Comparison of ENCODE assay signal across 20 cellular contexts in genomic region chr20:18662279-18662678, GRCh38.
DNase-seq lines count a peak whose midpoint lies in the region; ATAC-seq and TF ChIP-seq lines count a peak whose summit lies in the region.
"Had no signal": no experiment of that assay in that cellular context is flagged by ENCODE, and none has a peak within 500 bp of the region (broad histone marks: within the 10 kb centered on the region; RNA-seq: fewer than 3 reads in every experiment).

No MANE protein-coding gene starts in this region.

- CTCF ChIA-PET in GM10248 (lab: Yijun Ruan, JAX) = interaction anchor here (0.7 to 2.2 kb wide), 2 partner anchors 9 to 30 kb away, joined by 3 to 6 read pairs; no protein-coding TSS in a partner anchor

- H3K9ac ChIP-seq in mesendoderm (ENCODE audit: low read length) = no peak overlapping the region

- DNase-seq in GM10248 (ENCODE audit: extremely low spot score) = peak; percentile 31
- no peak for DNase-seq in mesendoderm
- DNase-seq in C1 segment of cervical spinal cord (lab: John Stamatoyannopoulos, UW) = no peak
- no peak for DNase-seq in cerebellum (ENCODE audit: low spot score)
- DNase-seq: ACHN; activated CD4-positive, alpha-beta T cell treated with anti-CD3 and anti-CD28 coated beads, Interleukin-2, amount 10 ng/mL, durations not matched to agents 24 days and 14 days; amygdala; DMS 273 treated with DMSO at 0.1 percent for 48 hours; naive thymus-derived CD4-positive, alpha-beta T cell; NCI-H1048; NCI-H2107; NCI-H510A treated with DMSO at 0.1 percent for 48 hours; ovary; right cardiac atrium; thyroid gland had no signal

- H2AK5ac ChIP-seq in mesendoderm (ENCODE audit: low read length) = no peak overlapping the region

- H3K18ac ChIP-seq in mesendoderm (ENCODE audit: low read length) = no peak overlapping the region

- no peak overlapping the region for H3K4me3 ChIP-seq in mesendoderm (ENCODE audit: low read length)
- H3K4me3 ChIP-seq: cardiac muscle cell, ovary, thyroid gland had no signal

- no peak overlapping the region for H3K56ac ChIP-seq in mesendoderm (ENCODE audit: low read length)

- H2BK15ac ChIP-seq in mesendoderm (replicated peaks; ENCODE audit: low read depth) = no peak overlapping the region

- H3K79me1 ChIP-seq in mesendoderm (ENCODE audit: low read length) = no peaks in the 10 kb centered on the region

- POLR2A ChIA-PET in GM10248 (lab: Yijun Ruan, JAX) = no interaction called here

- no peaks in the 10 kb centered on the region for H3K27me3 ChIP-seq in mesendoderm (ENCODE audit: insufficient read depth, low read length, poor library complexity)
- H3K27me3 ChIP-seq: cardiac muscle cell, ovary, thyroid gland had no signal

- H3K4me2 ChIP-seq in mesendoderm (ENCODE audit: low read length) = no peak overlapping the region

- no peak overlapping the region for H3K23ac ChIP-seq in mesendoderm (ENCODE audit: low read length)

- H3K4me1 ChIP-seq in mesendoderm (ENCODE audit: control insufficient read depth, low read depth, low read length) = no peaks in the 10 kb centered on the region

- no peak overlapping the region for H2BK5ac ChIP-seq in mesendoderm (ENCODE audit: low read length)

- H3K36me3 ChIP-seq in mesendoderm (ENCODE audit: control insufficient read depth, insufficient read depth, low read length) = no peaks in the 10 kb centered on the region
- H3K36me3 ChIP-seq: cardiac muscle cell, ovary, thyroid gland had no signal

- no peak for TF ChIP-seq CTCF in GM10248 (IDR thresholded peaks at IDR 0.05; ENCODE audit: control extremely low read depth, extremely low read depth, low read depth, missing control alignments)

- no peak overlapping the region for H4K8ac ChIP-seq in mesendoderm (ENCODE audit: low read depth, low read length)

- H4K5ac ChIP-seq in mesendoderm (ENCODE audit: low read length) = no peak overlapping the region

- no peak overlapping the region for H2BK120ac ChIP-seq in mesendoderm (ENCODE audit: low read depth, low read length)

- no peak overlapping the region for H3K27ac ChIP-seq in mesendoderm (ENCODE audit: low read depth, low read length)
- H3K27ac ChIP-seq: cardiac muscle cell, ovary, thyroid gland had no signal

- peak; percentile 67 for ATAC-seq in GM18508 (IDR thresholded peaks at IDR 0.05; ENCODE audit: insufficient read depth, unreplicated experiment)
- ATAC-seq in GM21529 (IDR thresholded peaks at IDR 0.05; ENCODE audit: unreplicated experiment) = peak; percentile 69
- ATAC-seq in HG03103 (IDR thresholded peaks at IDR 0.05; ENCODE audit: low read depth, unreplicated experiment) = peak; percentile 62
- ATAC-seq in GM19324 (IDR thresholded peaks at IDR 0.05; ENCODE audit: low FRiP score, unreplicated experiment) = no peak
- ATAC-seq: naive thymus-derived CD4-positive, alpha-beta T cell; right cardiac atrium had no signal

- WGBS in mesendoderm (ENCODE audit: extremely low coverage, insufficient coverage, low lambda C conversion rate) = no CpG with 5 or more reads among the region's 5 CpGs

- no peaks in the 10 kb centered on the region for H3K79me2 ChIP-seq in mesendoderm (ENCODE audit: control insufficient read depth, insufficient read depth, low read length)

- H3K4ac ChIP-seq in mesendoderm (ENCODE audit: low read depth, low read length) = no peak overlapping the region
